Comparison of ENCODE assay signal across 8 cellular contexts in genomic region chr9:121463026-121463827, GRCh38. TPM values are rescaled to one million over a fixed set of nuclear protein-coding genes. Genes with fewer than 3 reads are reported as not detected.
A peak's percentile ranks its signal among the peaks of the same experiment; 100 is the strongest.
DNase-seq lines count a peak whose midpoint lies in the region; ATAC-seq and TF ChIP-seq lines count a peak whose summit lies in the region.
"Had no signal": no experiment of that assay in that cellular context is flagged by ENCODE, and none has a peak within 500 bp of the region (broad histone marks: within the 10 kb centered on the region; RNA-seq: fewer than 3 reads in every experiment).

No MANE protein-coding gene starts in this region.

- H3K36me3 ChIP-seq in uterus: no peaks in the 10 kb centered on the region

- no peak for ATAC-seq in GM21390 (IDR thresholded peaks at IDR 0.05; ENCODE audit: unreplicated experiment)

- no peak for TF ChIP-seq POLR2A in uterus (IDR thresholded peaks at IDR 0.05)

- in situ Hi-C loops in astrocyte of the cerebellum (cut with HindIII; ENCODE audit: low sequenced_read_pairs): no loop called here

- no peaks in the 10 kb centered on the region for H3K4me1 ChIP-seq in uterus

- H3K27me3 ChIP-seq in uterus: no peaks in the 10 kb centered on the region

- no peak overlapping the region for H3K27ac ChIP-seq in uterus
- H3K27ac ChIP-seq: SK-N-MC had no signal

- TF ChIP-seq CTCF in LNCaP clone FGC (IDR thresholded peaks at IDR 0.05; ENCODE audit: control insufficient read depth, extremely low read depth, insufficient read depth): peak; percentile 44; the same call in 1 of the 2 replicates
- TF ChIP-seq CTCF in astrocyte of the cerebellum (IDR thresholded peaks at IDR 0.05; ENCODE audit: low read depth, low read length, missing control alignments): peak; percentile 64
- peak in 3 of 4 experiments; percentile 22 to 54 (median 30) for TF ChIP-seq CTCF in uterus (IDR thresholded peaks at IDR 0.05)

- no peak overlapping the region for H3K4me3 ChIP-seq in LNCaP clone FGC (ENCODE audit: low read depth, low read length)
- H3K4me3 ChIP-seq in astrocyte of the cerebellum (ENCODE audit: low read depth, low read length): no peak overlapping the region
- H3K4me3 ChIP-seq in uterus: no peak overlapping the region
- H3K4me3 ChIP-seq: SK-N-MC had no signal

- no peaks in the 10 kb centered on the region for H3K9me3 ChIP-seq in uterus

- peak; percentile 36 for DNase-seq in ELR (ENCODE audit: low read depth)
- DNase-seq in LNCaP clone FGC (ENCODE audit: low read depth): no peak
- DNase-seq in astrocyte of the cerebellum (ENCODE audit: low read depth): no peak
- DNase-seq in left kidney (ENCODE audit: low read depth, low spot score): peak; percentile 72
- DNase-seq in uterus: peak in 1 of 2 donors; percentile 31
- DNase-seq in central memory CD4-positive, alpha-beta T cell: no peak

- intact Hi-C loops in uterus (cut with DNase I; ENCODE audit: low total_unique reads): no loop called here

RNA-seq across cellular contexts. Expression of gene GGTA1, which starts 36.4 kb away (rescaled TPM):
- total RNA-seq in uterus: 10 to 100 TPM in 1 of 4 donors, 1 to 10 TPM in 2, under 1 TPM in 1; 0.77 to 16.3 (median 6.0) TPM

Comparison
In these comparisons a context has a peak if more than half of its experiments do, and no peak if none do; other contexts are left out.
1. DNase-seq: peak in ELR (single experiment) and left kidney (single experiment); none in LNCaP clone FGC (single experiment), astrocyte of the cerebellum (single experiment) and central memory CD4-positive, alpha-beta T cell (single experiment).
2. Peak in every context shown above with its lines, with median percentiles within 50 percentile points of each other: CTCF ChIP-seq.